Comparison of ENCODE assay signal across 8 cellular contexts in the genomic region with DNA sequence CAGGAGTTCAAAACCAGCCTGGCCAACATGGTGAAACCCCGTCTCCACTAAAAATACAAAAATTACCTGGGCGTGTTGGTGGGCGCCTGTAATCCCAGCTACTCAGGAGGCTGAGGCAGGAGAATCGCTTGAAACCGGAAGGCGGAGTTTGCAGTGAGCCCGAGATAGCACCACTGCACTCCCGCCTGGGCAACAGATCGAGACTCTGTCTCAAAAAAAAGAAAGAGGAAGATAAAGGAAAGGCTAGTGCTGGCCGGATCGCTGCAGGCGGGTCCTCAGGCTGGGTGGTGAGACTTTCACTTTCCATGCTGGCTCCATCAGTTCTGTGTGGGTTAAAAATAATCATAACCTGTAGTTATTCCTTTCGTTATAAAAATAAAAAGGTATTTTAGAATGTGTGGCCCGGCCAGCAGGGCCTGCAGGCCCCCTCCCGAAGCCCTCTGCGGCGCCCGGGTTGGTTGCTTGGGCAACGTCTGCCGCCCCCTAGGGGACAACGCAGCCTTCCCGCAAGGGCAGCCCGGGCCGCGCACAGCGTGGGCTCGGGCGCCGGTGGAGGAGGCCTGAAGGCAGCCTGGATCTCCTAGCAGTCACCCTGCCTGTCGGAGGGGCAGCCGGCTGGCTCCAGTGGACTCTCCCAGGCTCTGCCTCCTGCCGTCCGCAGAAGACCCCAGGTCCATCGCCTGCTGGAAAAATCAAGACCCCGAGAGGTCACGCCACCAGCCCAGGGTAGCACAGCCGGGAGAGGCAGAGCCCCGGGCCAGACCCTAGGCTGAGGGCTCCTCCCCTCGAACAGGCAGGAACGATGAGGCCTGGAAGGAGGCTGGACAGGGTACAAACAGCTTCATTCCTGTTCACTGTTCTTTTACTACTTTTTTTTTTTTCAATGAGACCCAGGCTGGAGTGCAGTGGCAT.
DNase-seq lines count a peak whose midpoint lies in the region; ATAC-seq and TF ChIP-seq lines count a peak whose summit lies in the region.

No MANE protein-coding gene starts in this region.

- peaks cover 7% of the 10 kb centered on the region for H3K4me1 ChIP-seq in DOHH2 (ENCODE audit: control insufficient read depth, low read length)
- H3K4me1 ChIP-seq in neutrophil (ENCODE audit: control insufficient read depth in 1 of 2, insufficient read depth in 1 of 2, low read depth in 1 of 2, low read length in 1 of 2) = peaks cover 9 to 12% of the 10 kb centered on the region in 2 experiments

- TF ChIP-seq CTCF in DOHH2 (IDR thresholded peaks at IDR 0.05; ENCODE audit: low read depth, low read length, poor library complexity, severe bottlenecking) (peak; percentile 82), neutrophil (IDR thresholded peaks at IDR 0.05) (peak; percentile 87)

- H3K9me3 ChIP-seq in DOHH2 (ENCODE audit: control insufficient read depth, insufficient read depth, low read length) (no peaks in the 10 kb centered on the region), neutrophil (no peaks in the 10 kb centered on the region)

- H4K20me1 ChIP-seq in DOHH2 (ENCODE audit: control insufficient read depth, insufficient read depth, low read depth, low read length) = no peaks in the 10 kb centered on the region

- peak overlapping the region; percentile 49 for H3K4me2 ChIP-seq in DOHH2 (ENCODE audit: low read length)

- H3K4me3 ChIP-seq in DOHH2 (ENCODE audit: low read length) (peak overlapping the region; percentile 30; the same call in 1 of the 2 replicates), neutrophil (ENCODE audit: low read depth in 1 of 2, low read length in 1 of 2) (peak overlapping the region; percentile 64 to 73)

- ATAC-seq in GM21786 (IDR thresholded peaks at IDR 0.05; ENCODE audit: unreplicated experiment) = peak; percentile 78

- no peaks in the 10 kb centered on the region for H3K79me2 ChIP-seq in DOHH2 (ENCODE audit: control insufficient read depth, low read length)

- no peaks in the 10 kb centered on the region for H3F3A ChIP-seq in DOHH2 (ENCODE audit: control insufficient read depth, insufficient read depth)

- no peaks in the 10 kb centered on the region for H3K36me3 ChIP-seq in DOHH2 (ENCODE audit: control insufficient read depth, low read length)
- no peaks in the 10 kb centered on the region for H3K36me3 ChIP-seq in neutrophil

- no peaks in the 10 kb centered on the region for H3K9me2 ChIP-seq in DOHH2 (replicated peaks; ENCODE audit: control insufficient read depth, low read length)

- no peak overlapping the region for H3K27ac ChIP-seq in DOHH2 (ENCODE audit: low read depth, low read length)
- H3K27ac ChIP-seq in neutrophil = peak overlapping the region; percentile 62

- H3K27me3 ChIP-seq in DOHH2 (ENCODE audit: control insufficient read depth, low read length) (no peaks in the 10 kb centered on the region), neutrophil (no peaks in the 10 kb centered on the region)

- DNase-seq in NAMALWA (ENCODE audit: low spot score) (peak; percentile 78), activated T-cell treated with anti-CD3 and anti-CD28 coated beads for 1 hour (ENCODE audit: low read depth) (peak; percentile 66), fibroblast of gingiva (ENCODE audit: low read depth) (peak; percentile 59), superior temporal gyrus (ENCODE audit: extremely low spot score) (peak; percentile 42), NCI-H1694 treated with DMSO at 0.1 percent for 48 hours (lab: John Stamatoyannopoulos, UW) (no peak)
